1 cellular context compared by ENCODE assay signal in genomic region chr14:89367449-89368120, GRCh38.
TF ChIP-seq lines count a peak whose summit lies in the region.

No MANE protein-coding gene starts in this region.

TF ChIP-seq in H1, 55 proteins besides CTCF, POLR2A, EP300 and RAD21:
- TF ChIP-seq POU5F1 (IDR thresholded peaks at IDR 0.05; ENCODE audit: low read depth, low read length) (no peak), YY1 (IDR thresholded peaks at IDR 0.05; ENCODE audit: low read depth, low read length) (no peak), SIX5 (IDR thresholded peaks at IDR 0.05; ENCODE audit: low read depth, low read length) (no peak), NANOG (IDR thresholded peaks at IDR 0.05; ENCODE audit: insufficient read depth, low read depth, low read length, poor library complexity, severe bottlenecking) (no peak), ATF3 (IDR thresholded peaks at IDR 0.05; ENCODE audit: insufficient read depth, low read depth, low read length) (no peak), ASH2L (IDR thresholded peaks at IDR 0.05; ENCODE audit: low read length) (no peak), RNF2 (IDR thresholded peaks at IDR 0.05; ENCODE audit: borderline replicate concordance, low read depth, low read length, missing control alignments, poor library complexity, severe bottlenecking) (no peak), FOSL1 (IDR thresholded peaks at IDR 0.05; ENCODE audit: insufficient read depth, low read depth, low read length) (no peak), MAX (IDR thresholded peaks at IDR 0.05) (no peak), CHD2 (IDR thresholded peaks at IDR 0.05; ENCODE audit: low read length) (no peak), SIRT6 (IDR thresholded peaks at IDR 0.05; ENCODE audit: low read length) (no peak), POLR2AphosphoS5 (IDR thresholded peaks at IDR 0.05; ENCODE audit: low read depth, low read length) (no peak), CREB1 (IDR thresholded peaks at IDR 0.05) (no peak), HDAC2 (IDR thresholded peaks at IDR 0.05; ENCODE audit: borderline replicate concordance in 1 of 2, low read depth in 2 of 2, low read length in 2 of 2) (no peak), GTF2F1 (IDR thresholded peaks at IDR 0.05; ENCODE audit: borderline replicate concordance, low read depth, low read length) (no peak)
